ENCODE assay signal across 8 cellular contexts in genomic region chr1:40257688-40258444, GRCh38. TPM values are rescaled to one million over a fixed set of nuclear protein-coding genes. Genes with fewer than 3 reads are reported as not detected.
DNase-seq lines count a peak whose midpoint lies in the region; ATAC-seq lines count a peak whose summit lies in the region.

TSS of gene ZMPSTE24 (plus strand) at chr1:40258236. CDS start at chr1:40258272, 36 bp downstream.

- H3K27me3 Mint-ChIP-seq in CD8-positive, alpha-beta memory T cell, result peaks cover 0 to 3% of the 10 kb centered on the region in 2 donors

- no peaks in the 10 kb centered on the region for H3K9me3 ChIP-seq in CD8-positive, alpha-beta memory T cell (ENCODE audit: low read length)
- H3K9me3 ChIP-seq in effector memory CD4-positive, alpha-beta T cell (ENCODE audit: control insufficient read depth, low read length), result no peaks in the 10 kb centered on the region

- H3K36me3 ChIP-seq in CD8-positive, alpha-beta memory T cell (ENCODE audit: insufficient read depth, low read length), result peaks cover 24% of the 10 kb centered on the region
- H3K36me3 ChIP-seq in effector memory CD4-positive, alpha-beta T cell (ENCODE audit: control insufficient read depth, insufficient read depth, low read length), result peaks cover 22% of the 10 kb centered on the region

- peak within 1 kb of the TSS; percentile 96 to 100 (median 98) for H3K4me3 Mint-ChIP-seq in CD8-positive, alpha-beta memory T cell

- H3K4me1 ChIP-seq in CD8-positive, alpha-beta memory T cell (ENCODE audit: insufficient read depth, low read length), result peaks cover 25% of the 10 kb centered on the region
- H3K4me1 ChIP-seq in effector memory CD4-positive, alpha-beta T cell (ENCODE audit: control insufficient read depth, insufficient read depth, low read length, poor library complexity, severe bottlenecking), result peaks cover 3% of the 10 kb centered on the region

- peak within 1 kb of the TSS; percentile 99 for H3K27ac ChIP-seq in CD8-positive, alpha-beta memory T cell (ENCODE audit: low read depth, low read length)
- peak within 1 kb of the TSS; percentile 99 for H3K27ac ChIP-seq in effector memory CD4-positive, alpha-beta T cell (ENCODE audit: insufficient read depth, low read length, poor library complexity, severe bottlenecking)

- peaks cover 46 to 67% (median 64%) of the 10 kb centered on the region in 3 donors for H3K4me1 Mint-ChIP-seq in CD8-positive, alpha-beta memory T cell

- H3K27me3 ChIP-seq in CD8-positive, alpha-beta memory T cell (ENCODE audit: insufficient read depth, low read length, poor library complexity, severe bottlenecking), result no peaks in the 10 kb centered on the region
- no peaks in the 10 kb centered on the region for H3K27me3 ChIP-seq in effector memory CD4-positive, alpha-beta T cell (replicated peaks; ENCODE audit: control insufficient read depth, insufficient read depth, low read length, poor library complexity, severe bottlenecking)

- POLR2A ChIA-PET in CD8-positive, alpha-beta memory T cell (lab: Charles Lee), result interaction anchor here (0.6 to 1.3 kb wide), 3 partner anchors 16 to 250 kb away, joined by 3 to 12 read pairs (median 4); partner anchors contain the start of gene CAP1
- POLR2A ChIA-PET in activated CD8-positive, alpha-beta memory T cell treated with anti-CD3 and anti-CD28 coated beads for 36 hours (lab: Charles Lee), result interaction anchor here (0.6 to 1.7 kb wide), 4 partner anchors 16 to 336 kb away, joined by 3 to 10 read pairs (median 4); no protein-coding TSS in a partner anchor

- peaks cover 0 to 41% (median 20%) of the 10 kb centered on the region in 3 donors for H3K36me3 Mint-ChIP-seq in CD8-positive, alpha-beta memory T cell

- no peaks in the 10 kb centered on the region for H3K9me3 Mint-ChIP-seq in CD8-positive, alpha-beta memory T cell

- CTCF ChIA-PET in CD8-positive, alpha-beta memory T cell (lab: Charles Lee), result interaction anchor here (0.9 to 3.3 kb wide), 5 partner anchors 10 to 81 kb away, joined by 3 to 11 read pairs (median 3); partner anchors contain the start of gene TMCO2
- CTCF ChIA-PET in activated CD8-positive, alpha-beta memory T cell treated with anti-CD3 and anti-CD28 coated beads for 36 hours (lab: Charles Lee), result interaction anchor here (0.6 to 1.4 kb wide), 4 partner anchors 8 to 96 kb away, joined by 3 to 6 read pairs (median 4); partner anchors contain the start of gene COL9A2

- ATAC-seq in GM19468 (IDR thresholded peaks at IDR 0.05; ENCODE audit: extremely low read depth, unreplicated experiment), result peak; percentile 56

- DNase-seq in CD8-positive, alpha-beta memory T cell, result peak; percentile 91 to 98 (median 95)
- peak; percentile 96 for DNase-seq in HT-29 (ENCODE audit: low spot score)
- DNase-seq in NOMO-1 (lab: John Stamatoyannopoulos, UW; ENCODE audit: unreplicated experiment in 2 of 2), result peak; percentile 92 to 97
- peak; percentile 95 for DNase-seq in effector memory CD4-positive, alpha-beta T cell
- DNase-seq in lung microvascular endothelial cell (ENCODE audit: low read depth in 2 of 2), result peak; percentile 99
- peak; percentile 91 to 96 (median 92) for DNase-seq in stimulated activated CD4-positive, alpha-beta T cell treated with anti-CD3 and anti-CD28 coated beads, TNF-alpha, amount 100 ng/mL, for 48 hours (ENCODE audit: low read depth in 3 of 3)

- peak within 1 kb of the TSS; percentile 99 to 100 (median 100) for H3K27ac Mint-ChIP-seq in CD8-positive, alpha-beta memory T cell

- H3K4me3 ChIP-seq in CD8-positive, alpha-beta memory T cell (ENCODE audit: low read length), result peak within 1 kb of the TSS; percentile 100
- peak within 1 kb of the TSS; percentile 91 for H3K4me3 ChIP-seq in effector memory CD4-positive, alpha-beta T cell (ENCODE audit: insufficient read depth, low read depth, low read length, poor library complexity, severe bottlenecking)

RNA-seq across cellular contexts. Expression of gene ZMPSTE24, which starts in this region (rescaled TPM):
- total RNA-seq in CD8-positive, alpha-beta memory T cell, result 10 to 100 TPM; 51.0 to 53.7 TPM
- 32.5 TPM for polyA plus RNA-seq in CD8-positive, alpha-beta memory T cell
- total RNA-seq in HT-29 (2014; rRNA removed; shearing (Covaris generic)), result 29.8 and 41.2 TPM in 2 replicates
- total RNA-seq in activated CD8-positive, alpha-beta memory T cell treated with anti-CD3 and anti-CD28 coated beads for 36 hours, result 10 to 100 TPM; 48.2 to 49.4 TPM
- total RNA-seq in lung microvascular endothelial cell, result 40.5 and 64.1 TPM in 2 replicates

Comparison
In these comparisons a context has a peak if more than half of its experiments do, and no peak if none do; other contexts are left out.
1. Peak in every context shown above with its lines: DNase-seq, ATAC-seq, H3K4me3 ChIP-seq and H3K27ac ChIP-seq.